ENCODE assay signal across 9 cellular contexts in the genomic region with DNA sequence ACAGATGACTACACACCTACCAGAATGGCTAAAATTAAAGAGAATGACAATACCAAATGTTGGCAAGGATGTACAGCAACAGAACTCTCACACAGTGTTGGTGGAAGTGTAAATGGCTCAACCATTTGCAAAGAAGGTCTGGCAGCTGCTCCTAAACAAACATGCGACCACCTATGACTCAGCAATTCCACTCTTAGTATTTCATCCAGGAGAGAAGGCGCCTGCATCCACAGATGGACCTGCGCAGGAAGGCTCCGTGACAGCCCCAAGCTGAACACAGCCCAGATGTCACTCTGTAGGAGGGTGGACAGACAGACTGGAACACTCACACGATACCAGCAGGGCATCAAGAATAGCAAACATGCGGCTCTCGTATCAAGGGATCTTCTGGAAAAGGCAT. TPM values are rescaled to one million over a fixed set of nuclear protein-coding genes. Genes with fewer than 3 reads are reported as not detected.
A peak's percentile ranks its signal among the peaks of the same experiment; 100 is the strongest.
DNase-seq lines count a peak whose midpoint lies in the region; ATAC-seq and TF ChIP-seq lines count a peak whose summit lies in the region.
"Had no signal": no experiment of that assay in that cellular context is flagged by ENCODE, and none has a peak within 500 bp of the region (broad histone marks: within the 10 kb centered on the region; RNA-seq: fewer than 3 reads in every experiment).

No MANE protein-coding gene starts in this region.

- intact Hi-C loops in Panc1 (cut with micrococcal nuclease; ENCODE audit: unreplicated experiment), result no loop called here
- intact Hi-C loops in esophagus muscularis mucosa (cut with DNase I), result no loop called here
- intact Hi-C loops in gastrocnemius medialis (cut with DNase I; ENCODE audit: low total_unique reads), result no loop called here

- DNase-seq in NCI-H82 (lab: John Stamatoyannopoulos, UW) (peak; percentile 70), NCI-H82 treated with DMSO at 0.1 percent for 48 hours (lab: John Stamatoyannopoulos, UW; ENCODE audit: unreplicated experiment) (no peak), Panc1 (ENCODE audit: low read depth, low spot score) (no peak), esophagus muscularis mucosa (ENCODE audit: extremely low spot score) (no peak), gastrocnemius medialis (no peak), dedifferentiated amniotic fluid mesenchymal stem cell (ENCODE audit: extremely low spot score) (no peak), upper lobe of left lung (no peak), NCI-H526 (lab: John Stamatoyannopoulos, UW) (no peak)
- DNase-seq: central memory CD4-positive, alpha-beta T cell had no signal

- peaks cover 4% of the 10 kb centered on the region; the same call in 1 of the 2 replicates for H3K36me3 ChIP-seq in Panc1 (ENCODE audit: control insufficient read depth, insufficient read depth, low read length)
- peaks cover 11 to 39% (median 28%) of the 10 kb centered on the region in 4 donors for H3K36me3 ChIP-seq in esophagus muscularis mucosa
- peaks cover 0 to 22% of the 10 kb centered on the region in 2 donors for H3K36me3 ChIP-seq in gastrocnemius medialis
- peaks cover 11 to 41% (median 25%) of the 10 kb centered on the region in 4 donors for H3K36me3 ChIP-seq in upper lobe of left lung

- no peak for TF ChIP-seq CTCF in Panc1 (IDR thresholded peaks at IDR 0.05)
- TF ChIP-seq CTCF in esophagus muscularis mucosa (IDR thresholded peaks at IDR 0.05), result no peak
- TF ChIP-seq CTCF in gastrocnemius medialis (IDR thresholded peaks at IDR 0.05 in 4 of 5, conservative IDR thresholded peaks at IDR 0.05 in 1 of 5), result no peak
- no peak for TF ChIP-seq CTCF in upper lobe of left lung (IDR thresholded peaks at IDR 0.05)

- in situ Hi-C loops in Panc1 (cut with HindIII; ENCODE audit: low pct_unique_long_range_greater_than_20kb, low sequenced_read_pairs) (no loop called here), gastrocnemius medialis (cut with MboI; ENCODE audit: low sequenced_read_pairs in 4 of 4) (loop anchor here in 1 of 4 donors (5.0 kb wide), 1 partner anchor 54 kb away; no protein-coding TSS in a partner anchor)

- 30% methylated on average over 7 of the region's 7 CpGs for WGBS in esophagus muscularis mucosa
- 77 to 78% methylated on average over 7 of the region's 7 CpGs for WGBS in upper lobe of left lung, 2 donors

- no peak for ATAC-seq in Panc1
- no peak for ATAC-seq in gastrocnemius medialis
- ATAC-seq in upper lobe of left lung (ENCODE audit: low FRiP score in 2 of 2), result no peak

- TF ChIP-seq EP300 in esophagus muscularis mucosa (IDR thresholded peaks at IDR 0.05) (no peak), upper lobe of left lung (IDR thresholded peaks at IDR 0.05) (no peak)

- H3K4me1 ChIP-seq in Panc1 (ENCODE audit: control insufficient read depth, insufficient read depth, low read length) (peaks cover 53% of the 10 kb centered on the region), esophagus muscularis mucosa (peaks cover 64 to 94% (median 81%) of the 10 kb centered on the region in 4 donors), gastrocnemius medialis (peaks cover 56 to 59% of the 10 kb centered on the region in 2 donors), upper lobe of left lung (peaks cover 64 to 82% (median 70%) of the 10 kb centered on the region in 4 donors)

- no peak for TF ChIP-seq POLR2A in esophagus muscularis mucosa (IDR thresholded peaks at IDR 0.05; ENCODE audit: low read depth)
- no peak for TF ChIP-seq POLR2A in gastrocnemius medialis (IDR thresholded peaks at IDR 0.05)
- no peak for TF ChIP-seq POLR2A in upper lobe of left lung (IDR thresholded peaks at IDR 0.05)

- H3K4me3 ChIP-seq in Panc1 (ENCODE audit: low read depth in 2 of 2, low read length in 2 of 2), result no peak overlapping the region
- peak overlapping the region in 1 of 4 donors; percentile 1 for H3K4me3 ChIP-seq in esophagus muscularis mucosa
- no peak overlapping the region for H3K4me3 ChIP-seq in gastrocnemius medialis
- H3K4me3 ChIP-seq in upper lobe of left lung, result no peak overlapping the region

- peak overlapping the region; percentile 95 for H3K27ac ChIP-seq in Panc1 (ENCODE audit: low read length)
- peak overlapping the region; percentile 15 to 98 (median 97) for H3K27ac ChIP-seq in esophagus muscularis mucosa (replicated peaks in 1 of 4)
- H3K27ac ChIP-seq in gastrocnemius medialis, result peak overlapping the region; percentile 95
- H3K27ac ChIP-seq in upper lobe of left lung, result peak overlapping the region in 1 of 4 donors; percentile 98

- no TSS peak for BruUV-seq in Panc1 (replicated peaks; lab: Mats Ljungman, UMichigan)

- no peaks in the 10 kb centered on the region for H3K9me3 ChIP-seq in Panc1 (ENCODE audit: control insufficient read depth, insufficient read depth, low read depth, low read length)
- H3K9me3 ChIP-seq in esophagus muscularis mucosa, result no peaks in the 10 kb centered on the region
- no peaks in the 10 kb centered on the region for H3K9me3 ChIP-seq in gastrocnemius medialis
- no peaks in the 10 kb centered on the region for H3K9me3 ChIP-seq in upper lobe of left lung

- CTCF ChIA-PET in Panc1 (lab: Charles Lee), result no interaction called here

- POLR2A ChIA-PET in Panc1 (lab: Charles Lee), result no interaction called here

- H3K27me3 ChIP-seq in Panc1 (ENCODE audit: control insufficient read depth, insufficient read depth, low read length) (no peaks in the 10 kb centered on the region), esophagus muscularis mucosa (no peaks in the 10 kb centered on the region), gastrocnemius medialis (no peaks in the 10 kb centered on the region), upper lobe of left lung (no peaks in the 10 kb centered on the region)

RNA-seq across cellular contexts. Expression of a gene that starts 6.7 kb away (rescaled TPM):
- 226 TPM for total RNA-seq in Panc1 (2021; ENCODE audit: unreplicated experiment)
- polyA plus RNA-seq in Panc1 (2012; ENCODE audit: insufficient read length), result 169 TPM
- total RNA-seq in esophagus muscularis mucosa, result 100 to 1,000 TPM; 222 to 382 (median 302) TPM
- 100 to 1,000 TPM; 116 to 217 (median 127) TPM for total RNA-seq in gastrocnemius medialis
- 100 to 1,000 TPM; 150 to 316 (median 247) TPM for total RNA-seq in upper lobe of left lung

RNA-seq across cellular contexts. Expression of a gene that starts 48.9 kb away (rescaled TPM):
- 41.4 TPM for total RNA-seq in Panc1 (2021; ENCODE audit: unreplicated experiment)
- polyA plus RNA-seq in Panc1 (2012; ENCODE audit: insufficient read length), result 55.8 TPM
- total RNA-seq in esophagus muscularis mucosa, result 10 to 100 TPM; 46.1 to 52.2 (median 48.6) TPM
- 10 to 100 TPM; 49.0 to 85.9 (median 63.7) TPM for total RNA-seq in gastrocnemius medialis
- total RNA-seq in upper lobe of left lung, result 10 to 100 TPM; 46.1 to 97.6 (median 73.2) TPM

RNA-seq across cellular contexts. Expression of a gene that starts 53.9 kb away (rescaled TPM):
- total RNA-seq in Panc1 (2021; ENCODE audit: unreplicated experiment) (3.0 TPM), esophagus muscularis mucosa (100 to 1,000 TPM in 1 of 4 donors, 10 to 100 TPM in 3; 33.2 to 110 (median 44.0) TPM), gastrocnemius medialis (10 to 100 TPM; 10.9 to 41.7 (median 27.4) TPM), upper lobe of left lung (100 to 1,000 TPM in 5 of 6 donors, 10 to 100 TPM in 1; 73.1 to 435 (median 149) TPM)
- polyA plus RNA-seq in Panc1 (2012; ENCODE audit: insufficient read length), result 3.4 TPM
